Comparison of ENCODE assay signal across 12 cellular contexts in the genomic region with DNA sequence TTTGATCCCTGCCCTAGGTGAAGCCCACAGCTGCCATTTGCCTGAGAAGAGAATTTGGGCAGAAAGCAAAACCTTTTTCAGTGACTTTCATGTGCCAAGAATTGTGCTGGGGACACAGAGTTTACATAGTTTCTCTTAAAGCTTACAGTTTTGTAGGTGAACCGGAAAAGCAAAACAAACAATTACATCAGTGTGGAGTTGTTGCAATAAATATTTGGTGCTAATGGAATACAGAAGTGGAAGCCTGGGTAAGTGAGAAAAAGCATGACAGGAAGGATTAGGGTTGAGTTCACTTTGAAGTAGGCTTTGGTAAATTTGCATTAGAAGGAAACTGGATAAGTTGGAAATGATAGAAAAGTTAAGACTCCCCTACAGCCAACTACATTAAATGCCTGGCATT.
DNase-seq lines count a peak whose midpoint lies in the region; ATAC-seq, FAIRE-seq and TF ChIP-seq lines count a peak whose summit lies in the region.
"Had no signal": no experiment of that assay in that cellular context is flagged by ENCODE, and none has a peak within 500 bp of the region (broad histone marks: within the 10 kb centered on the region; RNA-seq: fewer than 3 reads in every experiment).

No MANE protein-coding gene starts in this region.

- no peaks in the 10 kb centered on the region for H3K9me1 ChIP-seq in keratinocyte (ENCODE audit: control insufficient read depth, extremely low read depth, insufficient read depth, low read length)

- peak overlapping the region; percentile 19 for H3K9ac ChIP-seq in keratinocyte (ENCODE audit: control insufficient read depth, extremely low read depth, insufficient read depth, low read length)

- no peak overlapping the region for H3K4me3 ChIP-seq in bronchial epithelial cell (ENCODE audit: low read depth, low read length)
- peak overlapping the region in 2 of 3 experiments; percentile 26 to 36 for H3K4me3 ChIP-seq in keratinocyte (ENCODE audit: control insufficient read depth in 2 of 3, extremely low read depth in 1 of 3, insufficient read depth in 2 of 3, low read depth in 1 of 3, low read length in 3 of 3)

- no peaks in the 10 kb centered on the region for H3K36me3 ChIP-seq in bronchial epithelial cell (ENCODE audit: control insufficient read depth, insufficient read depth, low read length)
- H3K36me3 ChIP-seq in keratinocyte (ENCODE audit: control insufficient read depth in 2 of 2, extremely low read depth in 1 of 2, insufficient read depth in 2 of 2, low read length in 2 of 2), result no peaks in the 10 kb centered on the region

- peak; percentile 58 for FAIRE-seq in bronchial epithelial cell (lab: Jason Lieb, UNC)
- FAIRE-seq in keratinocyte (lab: Jason Lieb, UNC), result no peak

- peaks cover 14% of the 10 kb centered on the region for H3K4me1 ChIP-seq in keratinocyte (ENCODE audit: control insufficient read depth, extremely low read depth, insufficient read depth, low read length)

- no peaks in the 10 kb centered on the region for H3K27me3 Mint-ChIP-seq in activated CD4-positive, alpha-beta T cell treated with anti-CD3 and anti-CD28 coated beads, Interleukin-2, amount 10 ng/mL, durations not matched to agents 24 days and 14 days

- TF ChIP-seq CTCF in bronchial epithelial cell (IDR thresholded peaks at IDR 0.05; ENCODE audit: insufficient read depth, low read length, severe bottlenecking) (no peak), keratinocyte (optimal IDR thresholded peaks at IDR 0.05 in 1 of 3, IDR thresholded peaks at IDR 0.05 in 1 of 3, conservative IDR thresholded peaks at IDR 0.05 in 1 of 3; ENCODE audit: extremely low read depth in 1 of 3, insufficient read depth in 2 of 3, low read length in 3 of 3) (no peak)

- peak overlapping the region; percentile 80 for H3K4me2 ChIP-seq in keratinocyte (ENCODE audit: control insufficient read depth, extremely low read depth, insufficient read depth, low read depth, low read length)

- DNase-seq in DMS79 (lab: John Stamatoyannopoulos, UW), result peak; percentile 43
- DNase-seq in M059J (ENCODE audit: low read depth), result peak; percentile 21
- DNase-seq in bronchial epithelial cell (ENCODE audit: low read depth), result peak; percentile 89
- no peak for DNase-seq in keratinocyte (ENCODE audit: low read depth, low spot score)
- DNase-seq in activated CD4-positive, alpha-beta T cell treated with anti-CD3 and anti-CD28 coated beads, Interleukin-2, amount 10 ng/mL, durations not matched to agents 24 days and 14 days, result no peak
- DNase-seq in T-helper 9 cell, result no peak
- DNase-seq: CD8-positive, alpha-beta T cell; HCEC 1CT; NCI-H146; NCI-H2107; NCI-H446 treated with DMSO at 0.1 percent for 48 hours had no signal

- intact Hi-C loops in activated CD4-positive, alpha-beta T cell treated with anti-CD3 and anti-CD28 coated beads, Interleukin-2, amount 10 ng/mL, durations not matched to agents 24 days and 14 days (cut with micrococcal nuclease), result no loop called here

- H3K36me3 Mint-ChIP-seq in activated CD4-positive, alpha-beta T cell treated with anti-CD3 and anti-CD28 coated beads, Interleukin-2, amount 10 ng/mL, durations not matched to agents 24 days and 14 days (ENCODE audit: low read depth), result no peaks in the 10 kb centered on the region
- H3K36me3 Mint-ChIP-seq: CD8-positive, alpha-beta T cell had no signal

- dilution Hi-C loops in keratinocyte (cut with MboI; ENCODE audit: extremely low pct_ligation_motif_present, low sequenced_read_pairs), result no loop called here

- no peaks in the 10 kb centered on the region for H3K27me3 ChIP-seq in bronchial epithelial cell (ENCODE audit: control insufficient read depth, insufficient read depth, low read length)
- H3K27me3 ChIP-seq in keratinocyte (ENCODE audit: control insufficient read depth, extremely low read depth, insufficient read depth, low read length), result no peaks in the 10 kb centered on the region

- no peaks in the 10 kb centered on the region for H4K20me1 ChIP-seq in keratinocyte (ENCODE audit: control insufficient read depth, extremely low read depth, insufficient read depth, low read length)

- H3K27ac ChIP-seq in keratinocyte (ENCODE audit: control insufficient read depth, insufficient read depth, low read length), result peak overlapping the region; percentile 68

- H3K4me3 Mint-ChIP-seq in activated CD4-positive, alpha-beta T cell treated with anti-CD3 and anti-CD28 coated beads, Interleukin-2, amount 10 ng/mL, durations not matched to agents 24 days and 14 days, result no peak overlapping the region
- H3K4me3 Mint-ChIP-seq: CD8-positive, alpha-beta T cell had no signal

- no peaks in the 10 kb centered on the region for H3K9me3 ChIP-seq in keratinocyte (ENCODE audit: control insufficient read depth, low read depth, low read length)

- no peaks in the 10 kb centered on the region for H3K79me2 ChIP-seq in keratinocyte (ENCODE audit: control insufficient read depth, insufficient read depth, low read length)

- ATAC-seq in GM19397 (IDR thresholded peaks at IDR 0.05; ENCODE audit: unreplicated experiment), result no peak
- ATAC-seq: CD8-positive, alpha-beta T cell had no signal

- H3K9me3 Mint-ChIP-seq in activated CD4-positive, alpha-beta T cell treated with anti-CD3 and anti-CD28 coated beads, Interleukin-2, amount 10 ng/mL, durations not matched to agents 24 days and 14 days, result no peaks in the 10 kb centered on the region
- H3K9me3 Mint-ChIP-seq: CD8-positive, alpha-beta T cell had no signal

- no peaks in the 10 kb centered on the region for H3K4me1 Mint-ChIP-seq in activated CD4-positive, alpha-beta T cell treated with anti-CD3 and anti-CD28 coated beads, Interleukin-2, amount 10 ng/mL, durations not matched to agents 24 days and 14 days

- H2AFZ ChIP-seq in keratinocyte (ENCODE audit: control insufficient read depth, low read length), result peak overlapping the region; percentile 80

- no peak overlapping the region for H3K27ac Mint-ChIP-seq in activated CD4-positive, alpha-beta T cell treated with anti-CD3 and anti-CD28 coated beads, Interleukin-2, amount 10 ng/mL, durations not matched to agents 24 days and 14 days
- H3K27ac Mint-ChIP-seq: CD8-positive, alpha-beta T cell had no signal

Comparison
In these comparisons a context has a peak if more than half of its experiments do, and no peak if none do; other contexts are left out.
1. DNase-seq: peak in DMS79 (single experiment), M059J (single experiment) and bronchial epithelial cell (single experiment); none in keratinocyte (single experiment), activated CD4-positive, alpha-beta T cell treated with anti-CD3 and anti-CD28 coated beads, Interleukin-2, amount 10 ng/mL, durations not matched to agents 24 days and 14 days (single experiment) and T-helper 9 cell (single experiment).